In the genomic region with DNA sequence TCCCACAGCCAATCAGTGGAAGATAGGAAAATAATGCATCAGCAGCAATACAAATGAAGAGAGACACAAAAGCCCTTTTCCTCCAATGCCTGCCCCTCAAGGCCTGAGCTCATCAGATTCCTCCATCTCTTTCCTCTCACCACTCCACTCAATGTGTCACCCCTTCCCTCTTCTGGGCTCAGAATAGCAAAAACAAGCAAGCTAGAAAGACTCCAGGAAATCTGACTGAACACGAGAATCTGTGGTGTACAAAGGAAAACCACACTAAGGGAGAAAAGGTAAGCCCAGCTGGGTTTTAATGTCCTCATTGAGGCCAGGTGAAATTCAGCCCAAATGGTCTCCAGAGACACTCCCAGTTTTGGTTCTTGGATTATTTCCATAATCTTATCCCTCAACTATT, we compare ENCODE assay signal across 1 cellular context.
TF ChIP-seq lines count a peak whose summit lies in the region.

No MANE protein-coding gene starts in this region.

TF ChIP-seq in endothelial cell of umbilical vein, 7 proteins besides CTCF, POLR2A, EP300 and RAD21 (continued from another document):
- TF ChIP-seq GATA2 (IDR thresholded peaks at IDR 0.05; ENCODE audit: insufficient read depth, insufficient read length, low read depth, low read length) = no peak
- TF ChIP-seq JUN (IDR thresholded peaks at IDR 0.05; ENCODE audit: borderline replicate concordance, insufficient read depth, insufficient read length, low read depth) = no peak
- no peak for TF ChIP-seq FOS (IDR thresholded peaks at IDR 0.05; ENCODE audit: borderline replicate concordance, insufficient read depth, low read length)
- TF ChIP-seq EZH2 (IDR thresholded peaks at IDR 0.05; ENCODE audit: borderline replicate concordance, low read depth, low read length, severe bottlenecking) = no peak
- no peak for TF ChIP-seq POLR2AphosphoS5 (IDR thresholded peaks at IDR 0.05; ENCODE audit: insufficient read depth, low read depth, low read length)
